In genomic region chr13:28716511-28716910, GRCh38 we compare ENCODE assay signal across 8 cellular contexts. TPM values are rescaled to one million over a fixed set of nuclear protein-coding genes. Genes with fewer than 3 reads are reported as not detected.
A peak's percentile ranks its signal among the peaks of the same experiment; 100 is the strongest.
DNase-seq lines count a peak whose midpoint lies in the region; ATAC-seq and TF ChIP-seq lines count a peak whose summit lies in the region.

No MANE protein-coding gene starts in this region.

- no peaks in the 10 kb centered on the region for H3K36me3 ChIP-seq in WERI-Rb-1

- in situ Hi-C loops in SK-MEL-5 (cut with HindIII; ENCODE audit: low pct_unique_long_range_greater_than_20kb, low sequenced_read_pairs), result no loop called here

- no peak overlapping the region for H3K4me3 ChIP-seq in WERI-Rb-1 (ENCODE audit: low read depth, low read length)

- H3K27ac ChIP-seq in foreskin keratinocyte (peak overlapping the region; percentile 94), WERI-Rb-1 (no peak overlapping the region)

- no peaks in the 10 kb centered on the region for H3K27me3 ChIP-seq in foreskin keratinocyte
- H3K27me3 ChIP-seq in WERI-Rb-1 (ENCODE audit: insufficient read depth, low read depth, severe bottlenecking), result no peaks in the 10 kb centered on the region

- DNase-seq in GM03348 (ENCODE audit: low spot score) (peak; percentile 51), SK-MEL-5 (ENCODE audit: low read depth, low spot score) (peak; percentile 50), foreskin keratinocyte (peak; percentile 92 to 94), renal cortical epithelial cell (ENCODE audit: low read depth) (peak; percentile 92), activated gamma-delta T cell (lab: John Stamatoyannopoulos, UW) (no peak), WERI-Rb-1 (no peak)

- H3K9me3 ChIP-seq in WERI-Rb-1 (ENCODE audit: severe bottlenecking), result no peaks in the 10 kb centered on the region

- peak; percentile 34 for TF ChIP-seq CTCF in foreskin keratinocyte (conservative IDR thresholded peaks at IDR 0.05)
- TF ChIP-seq CTCF in WERI-Rb-1 (IDR thresholded peaks at IDR 0.05; ENCODE audit: low read depth, low read length), result no peak

- H3K4me1 ChIP-seq in foreskin keratinocyte, result peaks cover 25% of the 10 kb centered on the region

- ATAC-seq in foreskin keratinocyte (peak; percentile 66), HG02973 (IDR thresholded peaks at IDR 0.05; ENCODE audit: unreplicated experiment) (no peak), GM18868 (IDR thresholded peaks at IDR 0.05; ENCODE audit: unreplicated experiment) (no peak)

RNA-seq across cellular contexts. Expression of gene SLC46A3, which starts 2.3 kb away (rescaled TPM):
- 11.9 and 12.5 TPM in 2 replicates for total RNA-seq in SK-MEL-5 (2014; rRNA removed; shearing (Covaris generic))
- polyA plus RNA-seq in SK-MEL-5 (2015; cell fraction: cytosol; rRNA removed), result 10.6 and 16.0 TPM in 2 replicates
- polyA plus RNA-seq in SK-MEL-5 (2015; cell fraction: nucleus; rRNA removed), result 14.0 and 23.3 TPM in 2 replicates
- total RNA-seq in foreskin keratinocyte (10.1 and 12.6 TPM in 2 replicates), renal cortical epithelial cell (8.5 and 22.1 TPM in 2 replicates)
- polyA plus RNA-seq in foreskin keratinocyte, result 7.7 and 8.2 TPM in 2 replicates

RNA-seq across cellular contexts. Expression of gene POMP, which starts 57.6 kb away (rescaled TPM):
- 276 and 342 TPM in 2 replicates for total RNA-seq in SK-MEL-5 (2014; rRNA removed; shearing (Covaris generic))
- 128 and 171 TPM in 2 replicates for polyA plus RNA-seq in SK-MEL-5 (2015; cell fraction: cytosol; rRNA removed)
- polyA plus RNA-seq in SK-MEL-5 (2015; cell fraction: nucleus; rRNA removed), result 31.4 and 34.1 TPM in 2 replicates
- total RNA-seq in foreskin keratinocyte (102 and 108 TPM in 2 replicates), renal cortical epithelial cell (102 and 204 TPM in 2 replicates)
- polyA plus RNA-seq in foreskin keratinocyte, result 148 TPM in 2 replicates

Comparison
In these comparisons a context has a peak if more than half of its experiments do, and no peak if none do; other contexts are left out.
1. DNase-seq: peak in GM03348 (single experiment), SK-MEL-5 (single experiment), foreskin keratinocyte (2 of 2) and renal cortical epithelial cell (single experiment); none in activated gamma-delta T cell (single experiment) and WERI-Rb-1 (single experiment).